In the genomic region with DNA sequence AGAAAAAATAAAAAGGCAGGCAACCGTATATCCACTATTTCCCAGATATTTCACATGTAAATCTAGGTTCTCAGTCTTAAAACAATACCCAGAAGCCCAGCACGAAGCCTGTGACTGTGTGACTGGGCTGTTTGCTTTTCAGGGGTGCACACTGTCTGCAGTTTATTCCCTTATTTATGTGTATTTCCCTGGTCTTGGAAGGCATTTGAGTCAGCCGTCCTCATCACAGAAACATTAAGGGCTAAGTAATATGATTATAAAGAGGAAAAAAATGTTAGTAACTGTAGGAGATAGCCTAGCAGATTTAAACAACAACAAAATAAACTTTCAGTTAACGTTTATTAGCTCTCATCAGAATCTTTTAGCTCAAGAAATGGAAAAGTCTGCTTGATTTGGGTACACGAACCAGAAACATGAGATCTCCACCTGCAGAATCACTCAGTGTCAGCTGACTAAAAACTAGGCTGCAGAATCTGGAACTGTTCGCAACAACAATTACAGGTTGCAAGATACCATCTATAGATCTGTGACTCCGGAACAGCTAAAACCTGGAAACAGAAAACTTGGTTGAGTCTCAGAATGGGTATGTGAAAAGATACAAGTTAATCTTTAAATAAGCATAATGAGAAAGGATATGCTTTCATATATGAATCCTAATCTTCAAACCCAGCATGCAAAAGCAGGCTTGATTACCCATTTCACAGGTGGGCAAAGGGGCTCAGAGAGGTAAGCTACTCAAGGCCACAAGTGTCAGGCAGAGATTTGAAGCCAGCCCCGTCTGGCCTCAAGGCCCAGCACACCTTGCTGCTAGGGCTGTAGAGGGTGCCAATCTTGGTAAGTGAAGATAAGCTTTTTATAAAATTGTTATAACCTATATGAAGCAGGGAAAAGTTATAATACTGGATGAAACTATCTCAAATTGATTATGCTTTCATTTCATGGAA, we compare ENCODE assay signal across 17 cellular contexts. TPM values are rescaled to one million over a fixed set of nuclear protein-coding genes. Genes with fewer than 3 reads are reported as not detected.
DNase-seq lines count a peak whose midpoint lies in the region; ATAC-seq, FAIRE-seq and TF ChIP-seq lines count a peak whose summit lies in the region.
"Had no signal": no experiment of that assay in that cellular context is flagged by ENCODE, and none has a peak within 500 bp of the region (broad histone marks: within the 10 kb centered on the region; RNA-seq: fewer than 3 reads in every experiment).

No MANE protein-coding gene starts in this region.

- CTCF ChIA-PET in Panc1 (lab: Charles Lee), result no interaction called here

- H3K9me3 ChIP-seq in Panc1 (ENCODE audit: control insufficient read depth, insufficient read depth, low read depth, low read length) (no peaks in the 10 kb centered on the region), esophagus muscularis mucosa (no peaks in the 10 kb centered on the region), pancreas (no peaks in the 10 kb centered on the region)
- H3K9me3 ChIP-seq: Peyer's patch, tibial artery had no signal

- FAIRE-seq in pancreas (lab: Jason Lieb, UNC) (no peak), frontal cortex (lab: Jason Lieb, UNC) (no peak)

- ATAC-seq in Panc1 (no peak), pancreas (peak; percentile 58 to 67 (median 62))
- ATAC-seq: sciatic nerve had no signal

- TF ChIP-seq CTCF in 22Rv1 (IDR thresholded peaks at IDR 0.05) (no peak), Panc1 (IDR thresholded peaks at IDR 0.05) (no peak), esophagus muscularis mucosa (IDR thresholded peaks at IDR 0.05) (no peak), pancreas (IDR thresholded peaks at IDR 0.05) (no peak)

- POLR2A ChIA-PET in Panc1 (lab: Charles Lee), result interaction anchor here (0.6 kb wide), 2 partner anchors 13 to 18 kb away, joined by 3 to 4 read pairs; no protein-coding TSS in a partner anchor

- H3K27me3 ChIP-seq in Panc1 (ENCODE audit: control insufficient read depth, insufficient read depth, low read length), result no peaks in the 10 kb centered on the region
- H3K27me3 ChIP-seq in esophagus muscularis mucosa, result no peaks in the 10 kb centered on the region
- H3K27me3 ChIP-seq in pancreas, result no peaks in the 10 kb centered on the region
- H3K27me3 ChIP-seq: Peyer's patch, tibial artery had no signal

- intact Hi-C loops in Panc1 (cut with micrococcal nuclease; ENCODE audit: unreplicated experiment) (no loop called here), esophagus muscularis mucosa (cut with DNase I) (no loop called here), pancreas (cut with DNase I) (loop anchor here in 1 of 3 donors (10.0 kb wide), 1 partner anchor 121 kb away; no protein-coding TSS in a partner anchor)

- 60% methylated on average over 8 of the region's 8 CpGs for WGBS in esophagus muscularis mucosa
- WGBS in pancreas, 2 donors, result 36 to 40% methylated on average over 8 of the region's 8 CpGs

- H3K4me3 ChIP-seq in Panc1 (ENCODE audit: low read depth in 2 of 2, low read length in 2 of 2), result no peak overlapping the region
- no peak overlapping the region for H3K4me3 ChIP-seq in esophagus muscularis mucosa
- no peak overlapping the region for H3K4me3 ChIP-seq in pancreas
- H3K4me3 ChIP-seq: Peyer's patch, tibial artery had no signal

- peak overlapping the region; percentile 38 for H3K27ac ChIP-seq in 22Rv1
- peak overlapping the region; percentile 21 for H3K27ac ChIP-seq in Panc1 (ENCODE audit: low read length)
- peak overlapping the region; percentile 68 to 77 (median 74) for H3K27ac ChIP-seq in esophagus muscularis mucosa (replicated peaks in 1 of 4)
- peak overlapping the region in 2 of 4 donors; percentile 24 to 33 for H3K27ac ChIP-seq in pancreas
- H3K27ac ChIP-seq: tibial artery had no signal

- H3K4me1 ChIP-seq in Panc1 (ENCODE audit: control insufficient read depth, insufficient read depth, low read length) (peaks cover 29% of the 10 kb centered on the region), esophagus muscularis mucosa (peaks cover 30 to 76% (median 63%) of the 10 kb centered on the region in 4 donors), pancreas (peaks cover 14 to 33% (median 32%) of the 10 kb centered on the region in 3 donors)
- H3K4me1 ChIP-seq: tibial artery had no signal

- no peak for TF ChIP-seq EP300 in esophagus muscularis mucosa (IDR thresholded peaks at IDR 0.05)

- in situ Hi-C loops in Panc1 (cut with HindIII; ENCODE audit: low pct_unique_long_range_greater_than_20kb, low sequenced_read_pairs), result no loop called here

- no peak for DNase-seq in Panc1 (ENCODE audit: low read depth, low spot score)
- no peak for DNase-seq in esophagus muscularis mucosa (ENCODE audit: extremely low spot score)
- DNase-seq in pancreas, result no peak
- DNase-seq in occipital lobe (lab: John Stamatoyannopoulos, UW), result no peak
- DNase-seq in T-helper 9 cell, result no peak
- DNase-seq in NCI-H69 (lab: John Stamatoyannopoulos, UW), result no peak
- DNase-seq in frontal cortex (ENCODE audit: low spot score in 2 of 2), result no peak
- DNase-seq: activated effector memory CD4-positive, alpha-beta T cell treated with Interleukin-2 at 50 U/mL for 16 hours; anterior cingulate cortex; CD8-positive, alpha-beta memory T cell; NCI-H1694 treated with DMSO at 0.1 percent for 48 hours; NCI-H526; Peyer's patch; stimulated activated CD4-positive, alpha-beta T cell treated with anti-CD3 and anti-CD28 coated beads, Interleukin-4, amount 100 ng/mL, for 4 hours; tibial artery had no signal

- no TSS peak for BruUV-seq in Panc1 (replicated peaks; lab: Mats Ljungman, UMichigan)

- H3K36me3 ChIP-seq in Panc1 (ENCODE audit: control insufficient read depth, insufficient read depth, low read length) (no peaks in the 10 kb centered on the region), esophagus muscularis mucosa (peaks cover 0 to 20% (median 18%) of the 10 kb centered on the region in 4 donors), pancreas (peaks cover 0 to 3% (median 0%) of the 10 kb centered on the region in 3 donors)

- TF ChIP-seq POLR2A in esophagus muscularis mucosa (IDR thresholded peaks at IDR 0.05; ENCODE audit: low read depth), result no peak

RNA-seq across cellular contexts. Expression of gene GCLC, which starts 21.1 kb away (rescaled TPM):
- total RNA-seq in Panc1 (2021; ENCODE audit: unreplicated experiment) (37.2 TPM), esophagus muscularis mucosa (10 to 100 TPM; 57.7 to 70.8 (median 64.6) TPM), pancreas (10 to 100 TPM; 10.0 to 29.5 (median 18.0) TPM), occipital lobe (15.8 TPM), frontal cortex (15.9 TPM)
- polyA plus RNA-seq in Panc1 (2012; ENCODE audit: insufficient read length), result 19.4 TPM
- 10 to 100 TPM in 1 of 2 donors, 1 to 10 TPM in 1; 5.9 to 10.4 TPM for polyA plus RNA-seq in pancreas
